Comparison of ENCODE assay signal across 8 cellular contexts in the genomic region with DNA sequence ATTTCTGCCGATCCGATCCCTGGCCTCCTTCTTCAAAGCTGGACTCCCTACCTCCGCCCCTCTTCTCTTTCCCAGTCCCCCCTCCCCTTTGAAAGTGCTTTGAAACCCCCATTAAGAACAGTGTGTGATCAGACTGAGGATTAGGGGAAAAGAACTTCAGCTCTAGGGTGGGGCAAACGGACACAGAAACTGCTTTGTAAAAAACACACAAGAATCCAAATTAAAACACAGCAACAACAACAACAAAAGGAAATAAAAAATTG. TPM values are rescaled to one million over a fixed set of nuclear protein-coding genes. Genes with fewer than 3 reads are reported as not detected.
DNase-seq lines count a peak whose midpoint lies in the region; ATAC-seq and TF ChIP-seq lines count a peak whose summit lies in the region.

No MANE protein-coding gene starts in this region.

- H3K9me3 ChIP-seq in BE2C = no peaks in the 10 kb centered on the region
- no peaks in the 10 kb centered on the region for H3K9me3 ChIP-seq in neural cell (ENCODE audit: low read length)

- H3K36me3 ChIP-seq in BE2C = peaks cover 30% of the 10 kb centered on the region
- H3K36me3 ChIP-seq in neural cell (ENCODE audit: insufficient read depth, low read length) = peaks cover 8% of the 10 kb centered on the region

- H3K9me2 ChIP-seq in neural cell (ENCODE audit: insufficient read depth, low read length) = no peaks in the 10 kb centered on the region

- no peak overlapping the region for H2AFZ ChIP-seq in neural cell (ENCODE audit: low read depth, low read length)

- no peak for TF ChIP-seq RAD21 in neural cell (conservative IDR thresholded peaks at IDR 0.05)

- no peak for DNase-seq in BE2C
- peak; percentile 50 for DNase-seq in NCI-H748 (lab: John Stamatoyannopoulos, UW; ENCODE audit: unreplicated experiment)
- DNase-seq in epithelial cell of esophagus (ENCODE audit: low read depth) = peak; percentile 12
- no peak for DNase-seq in AG08395 (ENCODE audit: low spot score)
- no peak for DNase-seq in stimulated activated CD4-positive, alpha-beta T cell treated with anti-CD3 and anti-CD28 coated beads, Interleukin-1b, Interleukin-23, amount 100 ng/mL, for 48 hours

- H3K27me3 ChIP-seq in BE2C (no peaks in the 10 kb centered on the region), neural cell (ENCODE audit: insufficient read depth, low read depth, low read length) (no peaks in the 10 kb centered on the region)

- H3K4me3 ChIP-seq in BE2C (ENCODE audit: low read depth, low read length) (peak overlapping the region; percentile 100), epithelial cell of esophagus (ENCODE audit: low read length) (peak overlapping the region; percentile 90), neural cell (ENCODE audit: low read length) (peak overlapping the region; percentile 92)

- TF ChIP-seq CTCF in BE2C (IDR thresholded peaks at IDR 0.05; ENCODE audit: low read depth, low read length) = no peak
- TF ChIP-seq CTCF in epithelial cell of esophagus (IDR thresholded peaks at IDR 0.05; ENCODE audit: insufficient read depth, low read depth, low read length, missing control alignments) = no peak
- no peak for TF ChIP-seq CTCF in neural cell (IDR thresholded peaks at IDR 0.05; ENCODE audit: poor library complexity, severe bottlenecking)

- no peak for TF ChIP-seq EP300 in neural cell (conservative IDR thresholded peaks at IDR 0.05; ENCODE audit: poor library complexity, severe bottlenecking)

- H3K9ac ChIP-seq in neural cell (ENCODE audit: low read length) = peak overlapping the region; percentile 81

- no peaks in the 10 kb centered on the region for H3F3A ChIP-seq in neural cell (ENCODE audit: insufficient read depth, low read length, poor library complexity, severe bottlenecking)

- no peaks in the 10 kb centered on the region; the same call in 1 of the 2 replicates for H3K4me1 ChIP-seq in BE2C

- ATAC-seq in GM19395 (IDR thresholded peaks at IDR 0.05; ENCODE audit: unreplicated experiment) (no peak), HG02610 (IDR thresholded peaks at IDR 0.05; ENCODE audit: unreplicated experiment) (no peak)

- H3K79me2 ChIP-seq in neural cell (replicated peaks; ENCODE audit: insufficient read depth, low read length) = peaks cover 53% of the 10 kb centered on the region

- peak overlapping the region; percentile 79 for H3K4me2 ChIP-seq in neural cell (ENCODE audit: low read length)

- H4K20me1 ChIP-seq in neural cell (ENCODE audit: insufficient read depth) = peaks cover 9% of the 10 kb centered on the region

- H3K27ac ChIP-seq in neural cell (ENCODE audit: low read length) = peak overlapping the region; percentile 84

TF ChIP-seq in neural cell, 6 proteins besides CTCF, POLR2A, EP300 and RAD21:
- TF ChIP-seq MXI1 (conservative IDR thresholded peaks at IDR 0.05; ENCODE audit: poor library complexity, severe bottlenecking) (no peak), SMC3 (conservative IDR thresholded peaks at IDR 0.05; ENCODE audit: poor library complexity) (no peak), TAF1 (IDR thresholded peaks at IDR 0.05; ENCODE audit: low read depth) (no peak), POLR2AphosphoS5 (IDR thresholded peaks at IDR 0.05) (no peak), EZH2 (IDR thresholded peaks at IDR 0.05; ENCODE audit: borderline replicate concordance, insufficient read depth, low read length, poor library complexity, severe bottlenecking) (no peak)
- TF ChIP-seq, protein P1, sequence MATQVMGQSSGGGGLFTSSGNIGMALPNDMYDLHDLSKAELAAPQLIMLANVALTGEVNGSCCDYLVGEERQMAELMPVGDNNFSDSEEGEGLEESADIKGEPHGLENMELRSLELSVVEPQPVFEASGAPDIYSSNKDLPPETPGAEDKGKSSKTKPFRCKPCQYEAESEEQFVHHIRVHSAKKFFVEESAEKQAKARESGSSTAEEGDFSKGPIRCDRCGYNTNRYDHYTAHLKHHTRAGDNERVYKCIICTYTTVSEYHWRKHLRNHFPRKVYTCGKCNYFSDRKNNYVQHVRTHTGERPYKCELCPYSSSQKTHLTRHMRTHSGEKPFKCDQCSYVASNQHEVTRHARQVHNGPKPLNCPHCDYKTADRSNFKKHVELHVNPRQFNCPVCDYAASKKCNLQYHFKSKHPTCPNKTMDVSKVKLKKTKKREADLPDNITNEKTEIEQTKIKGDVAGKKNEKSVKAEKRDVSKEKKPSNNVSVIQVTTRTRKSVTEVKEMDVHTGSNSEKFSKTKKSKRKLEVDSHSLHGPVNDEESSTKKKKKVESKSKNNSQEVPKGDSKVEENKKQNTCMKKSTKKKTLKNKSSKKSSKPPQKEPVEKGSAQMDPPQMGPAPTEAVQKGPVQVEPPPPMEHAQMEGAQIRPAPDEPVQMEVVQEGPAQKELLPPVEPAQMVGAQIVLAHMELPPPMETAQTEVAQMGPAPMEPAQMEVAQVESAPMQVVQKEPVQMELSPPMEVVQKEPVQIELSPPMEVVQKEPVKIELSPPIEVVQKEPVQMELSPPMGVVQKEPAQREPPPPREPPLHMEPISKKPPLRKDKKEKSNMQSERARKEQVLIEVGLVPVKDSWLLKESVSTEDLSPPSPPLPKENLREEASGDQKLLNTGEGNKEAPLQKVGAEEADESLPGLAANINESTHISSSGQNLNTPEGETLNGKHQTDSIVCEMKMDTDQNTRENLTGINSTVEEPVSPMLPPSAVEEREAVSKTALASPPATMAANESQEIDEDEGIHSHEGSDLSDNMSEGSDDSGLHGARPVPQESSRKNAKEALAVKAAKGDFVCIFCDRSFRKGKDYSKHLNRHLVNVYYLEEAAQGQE (IDR thresholded peaks at IDR 0.05; ENCODE audit: borderline replicate concordance) = no peak

RNA-seq across cellular contexts. Expression of gene SPRY2, which starts 1.4 kb away (rescaled TPM):
- polyA plus RNA-seq in BE2C (2012; ENCODE audit: insufficient read depth, insufficient read length, low read depth) = 146 TPM
- 3.7 and 6.0 TPM in 2 replicates for polyA plus RNA-seq in neural cell
- polyA minus RNA-seq in neural cell = 8.8 and 10.7 TPM in 2 replicates

Comparison
In these comparisons a context has a peak if more than half of its experiments do, and no peak if none do; other contexts are left out.
1. DNase-seq: peak in NCI-H748 (single experiment) and epithelial cell of esophagus (single experiment); none in BE2C (single experiment), AG08395 (single experiment) and stimulated activated CD4-positive, alpha-beta T cell treated with anti-CD3 and anti-CD28 coated beads, Interleukin-1b, Interleukin-23, amount 100 ng/mL, for 48 hours (single experiment).
2. Peak in every context shown above with its lines, with median percentiles within 50 percentile points of each other: H3K4me3 ChIP-seq.